ENCODE assay signal across 18 cellular contexts in the genomic region with DNA sequence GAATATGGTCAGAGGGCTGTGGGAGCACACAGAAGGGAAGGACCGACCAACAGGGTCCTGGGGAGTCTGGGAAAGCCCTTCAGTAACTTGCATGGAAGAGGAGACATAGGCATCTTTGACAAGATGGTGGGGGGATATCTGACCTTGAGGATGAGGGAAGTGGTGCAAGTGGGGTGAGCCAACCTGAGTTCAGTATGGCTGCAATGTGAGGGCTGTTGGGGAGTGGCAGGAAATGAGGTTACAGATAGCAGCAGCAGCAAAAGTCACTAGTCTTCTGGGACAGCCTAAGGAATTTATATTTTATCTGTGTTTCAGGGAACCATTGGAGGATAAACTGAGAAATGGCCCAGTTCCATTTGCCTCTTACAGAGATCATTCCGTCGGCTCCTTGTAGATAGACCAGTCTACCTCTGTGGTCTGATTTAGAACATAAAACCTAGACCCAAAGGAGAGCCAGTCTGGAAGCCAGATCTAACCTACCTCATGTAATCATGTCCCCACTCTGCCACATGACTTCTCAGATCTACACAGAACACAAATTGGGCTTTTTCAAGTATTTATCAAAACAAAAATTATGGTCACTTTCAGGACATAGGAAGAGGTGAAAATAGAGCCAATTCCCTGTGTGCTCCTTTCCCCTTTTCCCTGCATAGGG.
A peak's percentile ranks its signal among the peaks of the same experiment; 100 is the strongest.
DNase-seq lines count a peak whose midpoint lies in the region; ATAC-seq and TF ChIP-seq lines count a peak whose summit lies in the region.
"Had no signal": no experiment of that assay in that cellular context is flagged by ENCODE, and none has a peak within 500 bp of the region (broad histone marks: within the 10 kb centered on the region; RNA-seq: fewer than 3 reads in every experiment).

No MANE protein-coding gene starts in this region.

- no peaks in the 10 kb centered on the region for H3K9me3 ChIP-seq in DOHH2 (ENCODE audit: control insufficient read depth, insufficient read depth, low read length)
- H3K9me3 ChIP-seq: left lung, right lobe of liver had no signal

- no peaks in the 10 kb centered on the region for H3K9me2 ChIP-seq in DOHH2 (replicated peaks; ENCODE audit: control insufficient read depth, low read length)

- POLR2A ChIA-PET in T-cell (lab: Charles Lee): no interaction called here

- no peak overlapping the region for H3K4me3 Mint-ChIP-seq in CD14-positive monocyte
- peak overlapping the region in 2 of 3 donors; percentile 1 to 63 for H3K4me3 Mint-ChIP-seq in T-cell
- H3K4me3 Mint-ChIP-seq in effector memory CD8-positive, alpha-beta T cell: peak overlapping the region; percentile 51 to 66

- peak; percentile 57 to 72 (median 69) for ATAC-seq in T-cell (replicated peaks in 1 of 4)
- peak; percentile 65 for ATAC-seq in effector memory CD8-positive, alpha-beta T cell (replicated peaks)
- ATAC-seq: left lung had no signal

- H3K27me3 ChIP-seq in DOHH2 (ENCODE audit: control insufficient read depth, low read length): no peaks in the 10 kb centered on the region
- H3K27me3 ChIP-seq: left lung, right lobe of liver had no signal

- H3K9me3 Mint-ChIP-seq in CD14-positive monocyte: peaks cover 0 to 9% (median 5%) of the 10 kb centered on the region in 7 donors
- peaks cover 5 to 11% (median 9%) of the 10 kb centered on the region in 3 donors for H3K9me3 Mint-ChIP-seq in T-cell
- no peaks in the 10 kb centered on the region for H3K9me3 Mint-ChIP-seq in effector memory CD8-positive, alpha-beta T cell

- H3K4me1 ChIP-seq in DOHH2 (ENCODE audit: control insufficient read depth, low read length): peaks cover 97% of the 10 kb centered on the region
- H3K4me1 ChIP-seq: right lobe of liver had no signal

- DNase-seq in CD14-positive monocyte (ENCODE audit: low spot score): no peak
- peak in 4 of 34 experiments; percentile 10 to 24 (median 18) for DNase-seq in T-cell
- DNase-seq in effector memory CD8-positive, alpha-beta T cell: no peak
- DNase-seq in medulla oblongata (ENCODE audit: extremely low spot score): no peak
- DNase-seq in G401 (ENCODE audit: low spot score): no peak
- DNase-seq in HuH-7 (ENCODE audit: low spot score): no peak
- no peak for DNase-seq in anterior cingulate cortex (lab: John Stamatoyannopoulos, UW)
- DNase-seq: activated T-cell treated with anti-CD3 and anti-CD28 coated beads, Interleukin-2, amount 50 U/mL, for 1 hour; left lung; NCI-H2081 treated with DMSO at 0.1 percent for 48 hours; NCI-H774; right lobe of liver; SHP77 treated with DMSO at 0.1 percent for 48 hours; stimulated activated naive CD4-positive, alpha-beta T cell treated with Interleukin-2 at 50 U/mL for 16 hours; WERI-Rb-1 had no signal

- no peaks in the 10 kb centered on the region for H4K20me1 ChIP-seq in DOHH2 (ENCODE audit: control insufficient read depth, insufficient read depth, low read depth, low read length)

- in situ Hi-C loops in G401 (cut with HindIII; ENCODE audit: low sequenced_read_pairs): no loop called here

- peaks cover 78% of the 10 kb centered on the region for H3K36me3 ChIP-seq in DOHH2 (ENCODE audit: control insufficient read depth, low read length)
- H3K36me3 ChIP-seq: left lung, right lobe of liver, WERI-Rb-1 had no signal

- CTCF ChIA-PET in T-cell (lab: Charles Lee): no interaction called here

- TF ChIP-seq CTCF in CD14-positive monocyte (IDR thresholded peaks at IDR 0.05) (no peak), DOHH2 (IDR thresholded peaks at IDR 0.05; ENCODE audit: low read depth, low read length, poor library complexity, severe bottlenecking) (no peak)

- H3K79me2 ChIP-seq in DOHH2 (ENCODE audit: control insufficient read depth, low read length): peaks cover 96% of the 10 kb centered on the region

- H3K36me3 Mint-ChIP-seq in CD14-positive monocyte (peaks cover 18 to 21% of the 10 kb centered on the region in 2 donors), T-cell (peaks cover 51% of the 10 kb centered on the region)
- H3K36me3 Mint-ChIP-seq in effector memory CD8-positive, alpha-beta T cell (ENCODE audit: insufficient read depth): peaks cover 26% of the 10 kb centered on the region

- H3K27me3 Mint-ChIP-seq in CD14-positive monocyte (ENCODE audit: low read depth in 3 of 3) (no peaks in the 10 kb centered on the region), T-cell (no peaks in the 10 kb centered on the region)
- no peaks in the 10 kb centered on the region for H3K27me3 Mint-ChIP-seq in effector memory CD8-positive, alpha-beta T cell

- H3K27ac Mint-ChIP-seq in CD14-positive monocyte: peak overlapping the region in 5 of 7 donors; percentile 50 to 83 (median 56)
- peak overlapping the region; percentile 81 to 92 for H3K27ac Mint-ChIP-seq in T-cell
- peak overlapping the region; percentile 73 to 87 for H3K27ac Mint-ChIP-seq in effector memory CD8-positive, alpha-beta T cell

- peaks cover 37% of the 10 kb centered on the region for H3F3A ChIP-seq in DOHH2 (ENCODE audit: control insufficient read depth, insufficient read depth)

- H3K4me1 Mint-ChIP-seq in CD14-positive monocyte: peaks cover 42% of the 10 kb centered on the region
- peaks cover 63 to 80% (median 73%) of the 10 kb centered on the region in 3 donors for H3K4me1 Mint-ChIP-seq in T-cell
- H3K4me1 Mint-ChIP-seq in effector memory CD8-positive, alpha-beta T cell (ENCODE audit: low read depth in 2 of 2): peaks cover 38 to 50% of the 10 kb centered on the region in 2 donors

- H3K27ac ChIP-seq in DOHH2 (ENCODE audit: low read depth, low read length): peak overlapping the region; percentile 98
- H3K27ac ChIP-seq: C4-2B, KMS-11, right lobe of liver, WERI-Rb-1 had no signal

- H3K4me3 ChIP-seq in DOHH2 (ENCODE audit: low read length): peak overlapping the region; percentile 11
- H3K4me3 ChIP-seq: left lung, right lobe of liver had no signal

- intact Hi-C loops in CD14-positive monocyte (cut with micrococcal nuclease): no loop called here

- H3K4me2 ChIP-seq in DOHH2 (ENCODE audit: low read length): peak overlapping the region; percentile 85
- H3K4me2 ChIP-seq: KMS-11 had no signal

Comparison
In these comparisons a context has a peak if more than half of its experiments do, and no peak if none do; other contexts are left out.
1. H3K4me3 Mint-ChIP-seq: peak in T-cell (2 of 3) and effector memory CD8-positive, alpha-beta T cell (2 of 2); none in CD14-positive monocyte (0 of 2).
2. Peak in every context shown above with its lines, with median percentiles within 50 percentile points of each other: H3K27ac Mint-ChIP-seq.